8 cellular contexts compared by ENCODE assay signal in genomic region chr4:57910151-57910550, GRCh38.
"Had no signal": no experiment of that assay in that cellular context is flagged by ENCODE, and none has a peak within 500 bp of the region (broad histone marks: within the 10 kb centered on the region; RNA-seq: fewer than 3 reads in every experiment).

No MANE protein-coding gene starts in this region.

- H3K9ac ChIP-seq: GM23248 had no signal

- DNase-seq: GM23248, GOT3, H7, H9, HCEC 1CT, HFFc6 had no signal

- H3K4me2 ChIP-seq: GM23338 had no signal

- H2AFZ ChIP-seq: GM23248, GM23338 had no signal

- H3K27ac ChIP-seq: GM23248 had no signal

- H3K4me3 ChIP-seq: GM23248, GM23338, HAP-1 had no signal

- H3K36me3 ChIP-seq: HAP-1 had no signal

- H3K4me1 ChIP-seq: HAP-1 had no signal

- H3K9me3 ChIP-seq: HAP-1 had no signal
